ENCODE assay signal across 8 cellular contexts in the genomic region with DNA sequence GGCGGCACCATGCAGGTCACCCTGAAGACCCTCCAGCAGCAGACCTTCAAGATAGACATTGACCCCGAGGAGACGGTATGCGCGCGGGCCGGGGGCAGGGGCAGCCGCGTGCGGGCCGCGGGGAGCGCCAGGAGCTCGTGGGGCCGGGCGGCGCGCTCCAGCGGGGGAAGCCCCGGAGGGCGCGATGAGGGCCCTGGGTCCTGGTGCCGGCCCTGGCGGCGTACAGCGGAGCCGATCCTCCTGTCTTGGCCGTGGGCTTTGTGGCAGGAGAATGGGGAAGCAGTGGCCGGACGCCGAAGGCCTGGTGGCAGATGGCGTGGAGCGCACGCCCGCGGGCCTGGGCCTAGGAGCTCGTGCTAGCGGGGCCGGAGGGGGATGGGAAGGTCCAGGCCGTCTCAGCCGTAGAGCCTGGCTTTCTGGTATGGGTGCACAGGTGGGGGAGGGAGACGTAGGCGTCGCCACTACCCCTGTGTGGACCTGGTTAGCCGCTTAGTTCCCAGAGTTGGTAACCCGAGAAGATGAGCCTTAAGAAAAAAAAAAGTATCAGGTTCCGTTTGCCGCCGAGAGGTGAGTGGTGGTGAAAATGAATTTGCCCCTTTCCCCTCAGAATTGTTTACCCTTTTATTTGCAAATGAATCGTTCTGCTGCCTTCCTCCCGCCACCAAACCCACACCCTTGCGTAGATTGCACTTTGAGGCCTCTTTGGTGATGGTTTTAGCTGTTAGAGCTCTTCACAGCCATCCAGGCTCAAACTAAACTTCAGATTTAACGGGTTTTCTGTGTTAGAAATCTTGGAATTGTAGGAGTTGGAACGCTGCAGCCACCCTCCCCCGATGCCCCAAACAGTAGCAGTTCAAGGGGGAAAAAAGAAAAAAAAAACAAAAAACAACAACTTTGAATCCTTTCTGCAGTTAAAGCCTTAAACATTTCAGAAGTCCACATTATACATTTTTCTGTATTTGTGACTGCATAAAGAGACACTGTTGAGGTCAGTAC. TPM values are rescaled to one million over a fixed set of nuclear protein-coding genes. Genes with fewer than 3 reads are reported as not detected.
DNase-seq lines count a peak whose midpoint lies in the region; ATAC-seq, FAIRE-seq and TF ChIP-seq lines count a peak whose summit lies in the region.

No MANE protein-coding gene starts in this region.

- TF ChIP-seq EP300 in SK-N-SH (IDR thresholded peaks at IDR 0.05; ENCODE audit: borderline replicate concordance in 1 of 2, low read depth in 1 of 2, low read length in 1 of 2) (no peak), upper lobe of left lung (IDR thresholded peaks at IDR 0.05) (peak in 1 of 4 donors; percentile 18)

- peak; percentile 82 for FAIRE-seq in H54 (lab: Jason Lieb, UNC)

- H3K27me3 ChIP-seq in SK-N-SH (ENCODE audit: insufficient read depth): no peaks in the 10 kb centered on the region
- H3K27me3 ChIP-seq in heart right ventricle: no peaks in the 10 kb centered on the region
- no peaks in the 10 kb centered on the region for H3K27me3 ChIP-seq in upper lobe of left lung

- peaks cover 11 to 17% of the 10 kb centered on the region in 2 experiments; a peak in 2 of 4 replicates for H3K4me1 ChIP-seq in SK-N-SH (ENCODE audit: control insufficient read depth in 1 of 2, insufficient read depth in 2 of 2, low read depth in 1 of 2, low read length in 1 of 2)
- H3K4me1 ChIP-seq in heart right ventricle: peaks cover 0 to 57% (median 48%) of the 10 kb centered on the region in 9 donors
- peaks cover 31 to 50% (median 40%) of the 10 kb centered on the region in 4 donors for H3K4me1 ChIP-seq in upper lobe of left lung

- peaks cover 8% of the 10 kb centered on the region for H3F3A ChIP-seq in SK-N-SH (replicated peaks; ENCODE audit: insufficient read depth)

- 0 out of 2 replicates have a peak overlapping the region, but pooled peaks have one; percentile 11 for H2AFZ ChIP-seq in SK-N-SH (ENCODE audit: low read depth)

- peak overlapping the region; percentile 87 for H3K4me2 ChIP-seq in SK-N-SH

- intact Hi-C loops in heart right ventricle (cut with DNase I): loop anchor here in 2 of 10 donors (5.0 to 10.0 kb wide), 3 partner anchors 33 to 61 kb away; no protein-coding TSS in a partner anchor

- 0% methylated on average over 31 of the region's 55 CpGs for WGBS in SK-N-SH (ENCODE audit: low lambda C conversion rate)
- 0% methylated on average over 50 to 55 of the region's 55 CpGs for WGBS in heart right ventricle, 2 donors
- WGBS in upper lobe of left lung, 2 donors: 0% methylated on average over 25 to 31 of the region's 55 CpGs

- no peaks in the 10 kb centered on the region for H3K9me3 ChIP-seq in SK-N-SH
- H3K9me3 ChIP-seq in heart right ventricle: no peaks in the 10 kb centered on the region
- H3K9me3 ChIP-seq in upper lobe of left lung: no peaks in the 10 kb centered on the region

- H4K20me1 ChIP-seq in SK-N-SH (ENCODE audit: insufficient read depth): peaks cover 51% of the 10 kb centered on the region

- H3K9me2 ChIP-seq in SK-N-SH: no peaks in the 10 kb centered on the region

- DNase-seq in GDM1 (lab: John Stamatoyannopoulos, UW): peak; percentile 48
- peak; percentile 71 for DNase-seq in H54 (ENCODE audit: insufficient read length, low spot score)
- DNase-seq in LNCaP clone FGC (ENCODE audit: low read depth): peak; percentile 67
- no peak for DNase-seq in SK-N-SH
- DNase-seq in activated naive CD8-positive, alpha-beta T cell treated with anti-CD3 and anti-CD28 coated beads, Interleukin-2, amount 50 U/mL, for 16 hours (ENCODE audit: low read depth, low spot score): peak; percentile 37
- peak; percentile 66 to 74 for DNase-seq in heart right ventricle
- DNase-seq in pons (ENCODE audit: low spot score): peak; percentile 43
- DNase-seq in upper lobe of left lung: peak; percentile 89 to 92

- peak; percentile 25 to 56 (median 44) for ATAC-seq in heart right ventricle
- ATAC-seq in upper lobe of left lung (ENCODE audit: low FRiP score in 2 of 2): peak; percentile 64 to 67

- CTCF ChIA-PET in SK-N-SH (lab: Yijun Ruan, JAX): interaction anchor here (0.6 to 1.2 kb wide), 2 partner anchors 56 to 1688 kb away, joined by 3 to 5 read pairs; no protein-coding TSS in a partner anchor

- TF ChIP-seq POLR2A in H54 (IDR thresholded peaks at IDR 0.05; ENCODE audit: low read depth, low read length) (no peak), upper lobe of left lung (IDR thresholded peaks at IDR 0.05) (no peak)

- TF ChIP-seq CTCF in LNCaP clone FGC (IDR thresholded peaks at IDR 0.05; ENCODE audit: control insufficient read depth, extremely low read depth, insufficient read depth): no peak; the same call in 1 of the 2 replicates
- no peak for TF ChIP-seq CTCF in SK-N-SH (IDR thresholded peaks at IDR 0.05)
- peak in 1 of 9 donors; percentile 2 for TF ChIP-seq CTCF in heart right ventricle (IDR thresholded peaks at IDR 0.05)
- peak in 1 of 6 experiments; percentile 43 for TF ChIP-seq CTCF in upper lobe of left lung (IDR thresholded peaks at IDR 0.05)

- H3K79me2 ChIP-seq in SK-N-SH (ENCODE audit: insufficient read depth): peaks cover 58% of the 10 kb centered on the region

- POLR2A ChIA-PET in SK-N-SH (lab: Yijun Ruan, JAX): interaction anchor here (0.6 kb wide), 1 partner anchor 18 kb away, joined by 3 read pairs; no protein-coding TSS in a partner anchor

- H3K27ac ChIP-seq in SK-N-SH (ENCODE audit: low read depth in 2 of 2, low read length in 1 of 2): peak overlapping the region; percentile 93 to 97
- H3K27ac ChIP-seq in heart right ventricle: peak overlapping the region; percentile 97 to 100 (median 99)
- H3K27ac ChIP-seq in upper lobe of left lung: peak overlapping the region; percentile 97 to 100 (median 100)

- no peak for TF ChIP-seq RAD21 in SK-N-SH (IDR thresholded peaks at IDR 0.05; ENCODE audit: low read length)

- H3K36me3 ChIP-seq in SK-N-SH (replicated peaks in 1 of 2; ENCODE audit: control insufficient read depth in 1 of 2, insufficient read depth in 2 of 2, low read length in 1 of 2) (peaks cover 0 to 5% of the 10 kb centered on the region in 2 experiments), heart right ventricle (no peaks in the 10 kb centered on the region), upper lobe of left lung (no peaks in the 10 kb centered on the region)

- H3K9ac ChIP-seq in SK-N-SH: peak overlapping the region; percentile 97

- H3K4me3 ChIP-seq in LNCaP clone FGC (ENCODE audit: low read depth, low read length) (peak overlapping the region; percentile 84), SK-N-SH (ENCODE audit: low read depth in 2 of 2, low read length in 1 of 2) (peak overlapping the region; percentile 93 to 98), heart right ventricle (peak overlapping the region; percentile 68 to 98 (median 92)), upper lobe of left lung (peak overlapping the region; percentile 80 to 97 (median 94))

TF ChIP-seq in SK-N-SH, 30 proteins besides CTCF, POLR2A, EP300 and RAD21 (continues in another document):
- peak; percentile 89 for TF ChIP-seq CHD2 (IDR thresholded peaks at IDR 0.05; ENCODE audit: low read length, partially characterized antibody)
- TF ChIP-seq, protein P1, sequence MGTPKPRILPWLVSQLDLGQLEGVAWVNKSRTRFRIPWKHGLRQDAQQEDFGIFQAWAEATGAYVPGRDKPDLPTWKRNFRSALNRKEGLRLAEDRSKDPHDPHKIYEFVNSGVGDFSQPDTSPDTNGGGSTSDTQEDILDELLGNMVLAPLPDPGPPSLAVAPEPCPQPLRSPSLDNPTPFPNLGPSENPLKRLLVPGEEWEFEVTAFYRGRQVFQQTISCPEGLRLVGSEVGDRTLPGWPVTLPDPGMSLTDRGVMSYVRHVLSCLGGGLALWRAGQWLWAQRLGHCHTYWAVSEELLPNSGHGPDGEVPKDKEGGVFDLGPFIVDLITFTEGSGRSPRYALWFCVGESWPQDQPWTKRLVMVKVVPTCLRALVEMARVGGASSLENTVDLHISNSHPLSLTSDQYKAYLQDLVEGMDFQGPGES (IDR thresholded peaks at IDR 0.05; ENCODE audit: low read depth, low read length): no peak
- no peak for TF ChIP-seq FOXM1 (IDR thresholded peaks at IDR 0.05; ENCODE audit: low read depth)
- TF ChIP-seq MXI1 (IDR thresholded peaks at IDR 0.05; ENCODE audit: low read depth, low read length): no peak
- no peak for TF ChIP-seq RXRA (IDR thresholded peaks at IDR 0.05; ENCODE audit: borderline replicate concordance, low read depth)
- no peak for TF ChIP-seq RCOR1 (IDR thresholded peaks at IDR 0.05; ENCODE audit: low read length)
- TF ChIP-seq FOSL2 (IDR thresholded peaks at IDR 0.05; ENCODE audit: borderline replicate concordance, low read depth): no peak
- TF ChIP-seq YY1 (IDR thresholded peaks at IDR 0.05; ENCODE audit: low read depth): no peak
- TF ChIP-seq GATA2 (CRISPR knock-in tag; IDR thresholded peaks at IDR 0.05): no peak
- TF ChIP-seq, protein P2, sequence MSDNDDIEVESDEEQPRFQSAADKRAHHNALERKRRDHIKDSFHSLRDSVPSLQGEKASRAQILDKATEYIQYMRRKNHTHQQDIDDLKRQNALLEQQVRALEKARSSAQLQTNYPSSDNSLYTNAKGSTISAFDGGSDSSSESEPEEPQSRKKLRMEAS (IDR thresholded peaks at IDR 0.05; ENCODE audit: low read depth): peak; percentile 58
- TF ChIP-seq JUND (IDR thresholded peaks at IDR 0.05): no peak
- TF ChIP-seq, protein P3, sequence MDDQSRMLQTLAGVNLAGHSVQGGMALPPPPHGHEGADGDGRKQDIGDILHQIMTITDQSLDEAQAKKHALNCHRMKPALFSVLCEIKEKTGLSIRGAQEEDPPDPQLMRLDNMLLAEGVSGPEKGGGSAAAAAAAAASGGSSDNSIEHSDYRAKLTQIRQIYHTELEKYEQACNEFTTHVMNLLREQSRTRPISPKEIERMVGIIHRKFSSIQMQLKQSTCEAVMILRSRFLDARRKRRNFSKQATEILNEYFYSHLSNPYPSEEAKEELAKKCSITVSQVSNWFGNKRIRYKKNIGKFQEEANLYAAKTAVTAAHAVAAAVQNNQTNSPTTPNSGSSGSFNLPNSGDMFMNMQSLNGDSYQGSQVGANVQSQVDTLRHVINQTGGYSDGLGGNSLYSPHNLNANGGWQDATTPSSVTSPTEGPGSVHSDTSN (IDR thresholded peaks at IDR 0.05): no peak
- no peak for TF ChIP-seq POLR2AphosphoS5 (IDR thresholded peaks at IDR 0.05; ENCODE audit: low read depth, low read length)
- TF ChIP-seq TEAD4 (IDR thresholded peaks at IDR 0.05; ENCODE audit: borderline replicate concordance, insufficient read depth): no peak
- no peak for TF ChIP-seq ELF1 (IDR thresholded peaks at IDR 0.05)
- TF ChIP-seq NFIC (IDR thresholded peaks at IDR 0.05; ENCODE audit: borderline replicate concordance): no peak

RNA-seq across cellular contexts. Expression of a gene that starts 0.8 kb away (rescaled TPM):
- polyA plus RNA-seq in SK-N-SH (2012; rRNA removed) (62.9 and 80.7 TPM in 2 replicates), heart right ventricle (10 to 100 TPM; 41.7 to 57.1 TPM)
- 83.6 and 90.2 TPM in 2 replicates for polyA plus RNA-seq in SK-N-SH (2012; cell fraction: cytosol; rRNA removed)
- 22.5 and 50.3 TPM in 2 replicates for polyA plus RNA-seq in SK-N-SH (2012; cell fraction: nucleus; rRNA removed)
- total RNA-seq in heart right ventricle (100 to 1,000 TPM in 7 of 10 donors, 10 to 100 TPM in 3; 85.5 to 122 (median 106) TPM), upper lobe of left lung (100 to 1,000 TPM in 1 of 6 donors, 10 to 100 TPM in 5; 33.5 to 107 (median 73.1) TPM)
